ENCODE assay signal across 8 cellular contexts in the genomic region with DNA sequence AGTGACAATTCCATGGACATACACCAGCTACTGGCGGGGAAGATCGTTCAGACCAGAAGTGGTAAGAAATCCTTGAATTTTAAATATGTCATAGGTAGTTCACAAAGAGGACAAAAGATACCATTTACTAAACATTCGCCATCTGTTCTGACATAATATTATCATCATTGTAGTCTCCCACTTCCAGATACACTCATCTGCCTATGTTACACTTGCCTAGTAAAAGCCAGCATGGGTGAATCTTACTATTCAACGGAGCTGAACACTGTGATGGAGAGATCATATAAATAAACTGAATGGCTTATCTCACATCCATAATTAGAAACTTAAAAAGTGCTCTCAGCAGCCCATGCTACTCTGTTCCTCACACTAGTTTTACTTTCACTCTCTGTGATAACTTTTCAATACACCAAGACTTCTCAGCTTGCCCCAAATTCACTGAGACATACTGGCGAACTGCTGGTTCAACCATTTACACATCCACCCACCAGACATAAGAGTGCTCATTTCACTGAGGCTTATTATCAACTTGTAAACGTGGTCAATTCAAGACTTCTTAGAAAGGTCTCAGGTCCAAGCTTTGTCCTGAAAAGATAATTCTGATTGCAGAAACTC. TPM values are rescaled to one million over a fixed set of nuclear protein-coding genes. Genes with fewer than 3 reads are reported as not detected.
DNase-seq lines count a peak whose midpoint lies in the region; ATAC-seq, FAIRE-seq and TF ChIP-seq lines count a peak whose summit lies in the region.

No MANE protein-coding gene starts in this region.

- H3K27ac ChIP-seq in ACC112 (ENCODE audit: low read depth, low read length) (peak overlapping the region; percentile 96), RWPE1 (peak overlapping the region; percentile 96), esophagus squamous epithelium (peak overlapping the region; percentile 98 to 100 (median 100)), ovary (peak overlapping the region; percentile 26 to 99)

- H3K9me3 ChIP-seq in esophagus squamous epithelium (no peaks in the 10 kb centered on the region), ovary (no peaks in the 10 kb centered on the region)

- TF ChIP-seq CTCF in RWPE1 (conservative IDR thresholded peaks at IDR 0.05; ENCODE audit: low read depth) (no peak; the same call in none of the 2 replicates), esophagus squamous epithelium (IDR thresholded peaks at IDR 0.05) (peak in 1 of 6 experiments; percentile 79), ovary (IDR thresholded peaks at IDR 0.05) (peak in 1 of 3 donors; percentile 75)

- 0 out of 2 replicates have a peak, but pooled peaks cover 3% of the 10 kb centered on the region for H3K36me3 ChIP-seq in ACC112 (ENCODE audit: insufficient read depth, low read length)
- H3K36me3 ChIP-seq in esophagus squamous epithelium: peaks cover 0 to 1% (median 0%) of the 10 kb centered on the region in 3 donors
- H3K36me3 ChIP-seq in ovary: no peaks in the 10 kb centered on the region

- CTCF ChIA-PET in RWPE1 (lab: Yijun Ruan, JAX): interaction anchor here (0.5 to 1.6 kb wide), 14 partner anchors 9 to 239 kb away, joined by 3 to 8 read pairs (median 4); a partner anchor contains a TSS

- TF ChIP-seq EP300 in ovary (IDR thresholded peaks at IDR 0.05): no peak

- DNase-seq in RWPE1 (ENCODE audit: low spot score) (peak; percentile 8), esophagus squamous epithelium (lab: John Stamatoyannopoulos, UW) (no peak), ovary (no peak), GM19239 (ENCODE audit: insufficient read length, low spot score) (no peak), posterior vena cava (ENCODE audit: low spot score) (no peak)

- peak; percentile 63 for ATAC-seq in GM18868 (IDR thresholded peaks at IDR 0.05; ENCODE audit: unreplicated experiment)
- ATAC-seq in HG03045 (IDR thresholded peaks at IDR 0.05; ENCODE audit: unreplicated experiment): peak; percentile 58

- intact Hi-C loops in esophagus squamous epithelium (cut with DNase I) (no loop called here), ovary (cut with DNase I) (loop anchor here in 1 of 4 donors (10.0 kb wide), 2 partner anchors 160 to 230 kb away; no protein-coding TSS in a partner anchor), posterior vena cava (cut with DNase I) (no loop called here)

- no peak for TF ChIP-seq POLR2A in esophagus squamous epithelium (IDR thresholded peaks at IDR 0.05)
- TF ChIP-seq POLR2A in ovary (IDR thresholded peaks at IDR 0.05): no peak

- WGBS in esophagus squamous epithelium, 2 donors: 11 to 14% methylated on average over 6 of the region's 6 CpGs
- 2 to 7% (median 3%) methylated on average over 6 of the region's 6 CpGs for WGBS in ovary, 3 donors

- no peaks in the 10 kb centered on the region for H3K27me3 ChIP-seq in ACC112 (ENCODE audit: insufficient read depth, low read length)
- no peaks in the 10 kb centered on the region for H3K27me3 ChIP-seq in esophagus squamous epithelium
- no peaks in the 10 kb centered on the region for H3K27me3 ChIP-seq in ovary

- POLR2A ChIA-PET in RWPE1 (lab: Yijun Ruan, JAX; ENCODE audit: low non-redundant PET): interaction anchor here (1.0 kb wide), 1 partner anchor 44 kb away, joined by 3 read pairs; no protein-coding TSS in a partner anchor

- peak overlapping the region; percentile 76 for H2AFZ ChIP-seq in ACC112 (ENCODE audit: low read length, unreplicated experiment)

- H3K4me3 ChIP-seq in ACC112 (ENCODE audit: low read depth, low read length) (peak overlapping the region; percentile 92), esophagus squamous epithelium (peak overlapping the region; percentile 88 to 99 (median 94)), ovary (peak overlapping the region; percentile 85)

- H3K79me2 ChIP-seq in ACC112 (ENCODE audit: control insufficient read depth, insufficient read depth, low read length, unreplicated experiment): peaks cover 45% of the 10 kb centered on the region

- FAIRE-seq in GM19239 (lab: Jason Lieb, UNC): no peak

- H3K4me1 ChIP-seq in ACC112 (ENCODE audit: control insufficient read depth, insufficient read depth, low read length, unreplicated experiment) (peaks cover 24% of the 10 kb centered on the region), esophagus squamous epithelium (peaks cover 19 to 43% (median 22%) of the 10 kb centered on the region in 3 donors), ovary (ENCODE audit: insufficient read depth) (no peaks in the 10 kb centered on the region)

RNA-seq across cellular contexts. Expression of a gene that starts 0.5 kb away (rescaled TPM):
- 100 to 1,000 TPM in 1 of 4 donors, 10 to 100 TPM in 3; 59.7 to 114 (median 88.0) TPM for total RNA-seq in esophagus squamous epithelium
- 100 to 1,000 TPM in 5 of 7 donors, 10 to 100 TPM in 2; 51.6 to 136 (median 107) TPM for total RNA-seq in ovary
- polyA plus RNA-seq in ovary: 10 to 100 TPM; 30.7 to 69.3 TPM
- total RNA-seq in posterior vena cava: 100 to 1,000 TPM; 116 to 145 TPM
